Comparison of ENCODE assay signal across 7 cellular contexts in genomic region chr2:110578429-110578828, GRCh38. TPM values are rescaled to one million over a fixed set of nuclear protein-coding genes. Genes with fewer than 3 reads are reported as not detected.
A peak's percentile ranks its signal among the peaks of the same experiment; 100 is the strongest.
DNase-seq lines count a peak whose midpoint lies in the region; ATAC-seq and FAIRE-seq lines count a peak whose summit lies in the region.
"Not testable (repeated sequence)": the region's sequence is repeated elsewhere in the genome, so short reads cannot be mapped to it uniquely, and the experiment has no call there.

No MANE protein-coding gene starts in this region.

- H3K27ac Mint-ChIP-seq in memory B cell = not testable (repeated sequence)

- intact Hi-C loops in Right ventricle myocardium superior (cut with DNase I) = not testable (repeated sequence)

- H3K4me3 Mint-ChIP-seq in memory B cell = not testable (repeated sequence)

- H3K4me1 Mint-ChIP-seq in memory B cell = not testable (repeated sequence)

- H3K36me3 Mint-ChIP-seq in memory B cell = not testable (repeated sequence)

- peak; percentile 18 for FAIRE-seq in RCC 7860 (lab: Jason Lieb, UNC)

- not testable (repeated sequence) for H3K27me3 Mint-ChIP-seq in memory B cell

- H3K9me3 Mint-ChIP-seq in memory B cell = not testable (repeated sequence)

- ATAC-seq in GM18907 (IDR thresholded peaks at IDR 0.05; ENCODE audit: unreplicated experiment) (peak; percentile 74), GM21447 (IDR thresholded peaks at IDR 0.05; ENCODE audit: unreplicated experiment) (peak; percentile 54), HG02623 (IDR thresholded peaks at IDR 0.05; ENCODE audit: unreplicated experiment) (peak; percentile 42), HG03280 (IDR thresholded peaks at IDR 0.05; ENCODE audit: unreplicated experiment) (peak; percentile 51), Right ventricle myocardium superior (ENCODE audit: poor library complexity) (peak; percentile 73), memory B cell (ENCODE audit: low read depth) (peak; percentile 28)

- not testable (repeated sequence) for DNase-seq in RCC 7860 (ENCODE audit: low spot score); Right ventricle myocardium superior; memory B cell (ENCODE audit: low spot score in 2 of 2)

RNA-seq across cellular contexts. Expression of gene RGPD6, which starts 1.4 kb away (rescaled TPM):
- total RNA-seq in Right ventricle myocardium superior = 5.8 TPM
